Comparison of ENCODE assay signal across 1 cellular context in genomic region chr6:30617565-30618269, GRCh38.
TF ChIP-seq lines count a peak whose summit lies in the region.

Gene MRPS18B, plus strand, starts transcription at chr6:30617840. Its CDS starts 26 bp downstream, at chr6:30617866.

TF ChIP-seq in HepG2, 621 proteins besides CTCF, POLR2A, EP300 and RAD21 (continued from another document and continues in another):
- TF ChIP-seq ZFP91 (CRISPR knock-in tag; IDR thresholded peaks at IDR 0.05; ENCODE audit: borderline replicate concordance), result peak; percentile 74; the same call in 1 of the 2 replicates
- no peak for TF ChIP-seq RFX1 (IDR thresholded peaks at IDR 0.05)
- TF ChIP-seq SIN3B (IDR thresholded peaks at IDR 0.05; ENCODE audit: low read length), result peak; percentile 67; the same call in 1 of the 2 replicates
- TF ChIP-seq TEAD3 (CRISPR knock-in tag; optimal IDR thresholded peaks at IDR 0.05; ENCODE audit: borderline replicate concordance), result peak; percentile 43
- TF ChIP-seq POLR2AphosphoS2 (IDR thresholded peaks at IDR 0.05; ENCODE audit: low read depth, low read length), result no peak; the same call in 1 of the 2 replicates
- TF ChIP-seq FOSL2 (CRISPR knock-in tag; IDR thresholded peaks at IDR 0.05), result no peak
- no peak for TF ChIP-seq ZNF644 (CRISPR knock-in tag; IDR thresholded peaks at IDR 0.05; ENCODE audit: low read depth)
- TF ChIP-seq ZNF513 (CRISPR knock-in tag; conservative IDR thresholded peaks at IDR 0.05), result no peak
- TF ChIP-seq HNRNPK (IDR thresholded peaks at IDR 0.05; ENCODE audit: low read depth, low read length, poor library complexity, severe bottlenecking), result no peak
- peak; percentile 28; the same call in 1 of the 2 replicates for TF ChIP-seq ZNF691 (CRISPR knock-in tag; IDR thresholded peaks at IDR 0.05; ENCODE audit: borderline replicate concordance, low read depth)
- TF ChIP-seq ZNF260 (CRISPR knock-in tag; IDR thresholded peaks at IDR 0.05; ENCODE audit: borderline replicate concordance, low read depth), result no peak
- no peak; the same call in none of the 2 replicates for TF ChIP-seq MEF2D (CRISPR knock-in tag; IDR thresholded peaks at IDR 0.05)
- no peak for TF ChIP-seq ZSCAN21 (CRISPR knock-in tag; IDR thresholded peaks at IDR 0.05; ENCODE audit: borderline replicate concordance)
- no peak for TF ChIP-seq ZNF570 (CRISPR knock-in tag; IDR thresholded peaks at IDR 0.05; ENCODE audit: borderline replicate concordance)
- no peak for TF ChIP-seq ZNF253 (CRISPR knock-in tag; IDR thresholded peaks at IDR 0.05; ENCODE audit: borderline replicate concordance)
- TF ChIP-seq JUN (CRISPR knock-in tag; IDR thresholded peaks at IDR 0.05), result peak; percentile 30; the same call in 1 of the 2 replicates
- no peak for TF ChIP-seq SMAD9 (CRISPR knock-in tag; IDR thresholded peaks at IDR 0.05)
- TF ChIP-seq NCOR1 (IDR thresholded peaks at IDR 0.05; ENCODE audit: borderline replicate concordance, low read length), result peak; percentile 43; the same call in 1 of the 2 replicates
- no peak for TF ChIP-seq CHD4 (IDR thresholded peaks at IDR 0.05; ENCODE audit: borderline replicate concordance, low read length)
- TF ChIP-seq FOXP1 (IDR thresholded peaks at IDR 0.05), result no peak
- TF ChIP-seq FOXP1 (CRISPR knock-in tag; IDR thresholded peaks at IDR 0.05), result no peak
- peak; percentile 46; the same call in 1 of the 2 replicates for TF ChIP-seq SOX13 (IDR thresholded peaks at IDR 0.05)
- TF ChIP-seq SOX13 (CRISPR knock-in tag; conservative IDR thresholded peaks at IDR 0.05 in 1 of 2, IDR thresholded peaks at IDR 0.05 in 1 of 2), result peak in 1 of 2 experiments; percentile 36; a peak in 1 of 4 replicates
- no peak for TF ChIP-seq GABPA (IDR thresholded peaks at IDR 0.05; ENCODE audit: low read depth, low read length)
- TF ChIP-seq GABPA (CRISPR knock-in tag; IDR thresholded peaks at IDR 0.05; ENCODE audit: low read depth), result peak; percentile 83
- no peak for TF ChIP-seq JUNB (CRISPR knock-in tag; IDR thresholded peaks at IDR 0.05; ENCODE audit: borderline replicate concordance)
- TF ChIP-seq MIER2 (CRISPR knock-in tag; IDR thresholded peaks at IDR 0.05), result no peak
- 0 out of 2 replicates have a peak, but pooled peaks have one; percentile 70 for TF ChIP-seq ZSCAN5A (CRISPR knock-in tag; IDR thresholded peaks at IDR 0.05; ENCODE audit: borderline replicate concordance)
- no peak for TF ChIP-seq ZNF552 (CRISPR knock-in tag; IDR thresholded peaks at IDR 0.05; ENCODE audit: borderline replicate concordance)
- TF ChIP-seq GTF2F1 (IDR thresholded peaks at IDR 0.05; ENCODE audit: low read length), result peak; percentile 93; the same call in 1 of the 2 replicates
- TF ChIP-seq ZNF256 (CRISPR knock-in tag; conservative IDR thresholded peaks at IDR 0.05), result peak; percentile 83; the same call in 1 of the 2 replicates
- peak; percentile 84 for TF ChIP-seq TOE1 (CRISPR knock-in tag; IDR thresholded peaks at IDR 0.05)
- TF ChIP-seq AFF4 (CRISPR knock-in tag; IDR thresholded peaks at IDR 0.05), result 0 out of 2 replicates have a peak, but pooled peaks have one; percentile 47
- TF ChIP-seq SIX1 (CRISPR knock-in tag; IDR thresholded peaks at IDR 0.05; ENCODE audit: borderline replicate concordance), result no peak; the same call in 1 of the 2 replicates
- no peak for TF ChIP-seq GPBP1L1 (CRISPR knock-in tag; IDR thresholded peaks at IDR 0.05)
- TF ChIP-seq ATF7-NPFF (CRISPR knock-in tag; IDR thresholded peaks at IDR 0.05; ENCODE audit: low read depth), result peak; percentile 73
- peak; percentile 3; the same call in 1 of the 2 replicates for TF ChIP-seq ZNF605 (CRISPR knock-in tag; IDR thresholded peaks at IDR 0.05)
- no peak for TF ChIP-seq RAD51 (IDR thresholded peaks at IDR 0.05; ENCODE audit: borderline replicate concordance)
- no peak; the same call in 1 of the 2 replicates for TF ChIP-seq ZNF34 (CRISPR knock-in tag; IDR thresholded peaks at IDR 0.05; ENCODE audit: borderline replicate concordance)
- peak; percentile 64; the same call in 1 of the 2 replicates for TF ChIP-seq ZNF232 (CRISPR knock-in tag; IDR thresholded peaks at IDR 0.05; ENCODE audit: borderline replicate concordance)
- TF ChIP-seq ZMYM2 (CRISPR knock-in tag; IDR thresholded peaks at IDR 0.05), result no peak
- TF ChIP-seq FOXA1 (IDR thresholded peaks at IDR 0.05), result no peak
- TF ChIP-seq FOXA1 (CRISPR knock-in tag; IDR thresholded peaks at IDR 0.05), result no peak
- no peak for TF ChIP-seq ATF5 (CRISPR knock-in tag; IDR thresholded peaks at IDR 0.05; ENCODE audit: low read depth)
- no peak for TF ChIP-seq ZNF652 (CRISPR knock-in tag; IDR thresholded peaks at IDR 0.05; ENCODE audit: borderline replicate concordance, low read depth)
- TF ChIP-seq ZNF558 (CRISPR knock-in tag; IDR thresholded peaks at IDR 0.05; ENCODE audit: borderline replicate concordance), result no peak
- no peak for TF ChIP-seq PHF5A (CRISPR knock-in tag; IDR thresholded peaks at IDR 0.05; ENCODE audit: low read depth, unreplicated experiment)
- TF ChIP-seq DMAP1 (CRISPR knock-in tag; IDR thresholded peaks at IDR 0.05), result peak; percentile 98
- no peak for TF ChIP-seq ZSCAN20 (CRISPR knock-in tag; IDR thresholded peaks at IDR 0.05; ENCODE audit: borderline replicate concordance)
- TF ChIP-seq ZNF18 (CRISPR knock-in tag; IDR thresholded peaks at IDR 0.05; ENCODE audit: insufficient replicate concordance), result no peak
- peak; percentile 63 for TF ChIP-seq ERF (CRISPR knock-in tag; IDR thresholded peaks at IDR 0.05)
- TF ChIP-seq ZNF530 (CRISPR knock-in tag; IDR thresholded peaks at IDR 0.05; ENCODE audit: low read depth), result no peak
- TF ChIP-seq ZNF414 (CRISPR knock-in tag; IDR thresholded peaks at IDR 0.05), result no peak
- no peak for TF ChIP-seq ZNF354B (CRISPR knock-in tag; IDR thresholded peaks at IDR 0.05)
- no peak for TF ChIP-seq ZNF775 (CRISPR knock-in tag; IDR thresholded peaks at IDR 0.05; ENCODE audit: borderline replicate concordance)
- peak; percentile 45; the same call in 1 of the 2 replicates for TF ChIP-seq ELF3 (CRISPR knock-in tag; IDR thresholded peaks at IDR 0.05)
- TF ChIP-seq MAFF (IDR thresholded peaks at IDR 0.05; ENCODE audit: low read depth, low read length), result peak; percentile 58
- TF ChIP-seq PAF1 (CRISPR knock-in tag; IDR thresholded peaks at IDR 0.05), result no peak
- no peak for TF ChIP-seq TEF (CRISPR knock-in tag; IDR thresholded peaks at IDR 0.05)
- TF ChIP-seq ZNF264 (CRISPR knock-in tag; IDR thresholded peaks at IDR 0.05), result peak; percentile 82; the same call in 1 of the 2 replicates
- peak; percentile 87; the same call in 1 of the 2 replicates for TF ChIP-seq ETV5 (CRISPR knock-in tag; IDR thresholded peaks at IDR 0.05; ENCODE audit: borderline replicate concordance)
